1 cellular context compared by ENCODE assay signal in genomic region chr5:150542933-150543445, GRCh38.
A peak's percentile ranks its signal among the peaks of the same experiment; 100 is the strongest.
TF ChIP-seq lines count a peak whose summit lies in the region.

No MANE protein-coding gene starts in this region.

TF ChIP-seq in HepG2, 621 proteins besides CTCF, POLR2A, EP300 and RAD21 (continued from another document and continues in another):
- TF ChIP-seq ZNF513 (CRISPR knock-in tag; conservative IDR thresholded peaks at IDR 0.05) (no peak), THAP9 (CRISPR knock-in tag; IDR thresholded peaks at IDR 0.05; ENCODE audit: borderline replicate concordance) (peak; percentile 86; the same call in 1 of the 2 replicates), SKI (IDR thresholded peaks at IDR 0.05; ENCODE audit: partially characterized antibody) (peak; percentile 95), ZNF512 (CRISPR knock-in tag; IDR thresholded peaks at IDR 0.05) (no peak), TFE3 (CRISPR knock-in tag; IDR thresholded peaks at IDR 0.05) (peak; percentile 97), NR2F6 (IDR thresholded peaks at IDR 0.05) (peak; percentile 97), NR2F6 (CRISPR knock-in tag; IDR thresholded peaks at IDR 0.05) (peak; percentile 99), RELA (CRISPR knock-in tag; IDR thresholded peaks at IDR 0.05) (no peak), ZNF329 (CRISPR knock-in tag; IDR thresholded peaks at IDR 0.05; ENCODE audit: low read depth) (no peak), NFE2L1 (CRISPR knock-in tag; IDR thresholded peaks at IDR 0.05; ENCODE audit: borderline replicate concordance) (no peak), ZNF782 (CRISPR knock-in tag; IDR thresholded peaks at IDR 0.05; ENCODE audit: borderline replicate concordance) (0 out of 2 replicates have a peak, but pooled peaks have one; percentile 66), HINFP (CRISPR knock-in tag; IDR thresholded peaks at IDR 0.05; ENCODE audit: low read depth) (peak; percentile 91), NFYC (CRISPR knock-in tag; IDR thresholded peaks at IDR 0.05) (peak; percentile 14; the same call in 1 of the 2 replicates), PPARG (CRISPR knock-in tag; conservative IDR thresholded peaks at IDR 0.05) (peak; percentile 97), DMTF1 (CRISPR knock-in tag; IDR thresholded peaks at IDR 0.05) (no peak), HHEX (CRISPR knock-in tag; IDR thresholded peaks at IDR 0.05) (peak; percentile 92), BCLAF1 (IDR thresholded peaks at IDR 0.05) (no peak), ZNF256 (CRISPR knock-in tag; conservative IDR thresholded peaks at IDR 0.05) (0 out of 2 replicates have a peak, but pooled peaks have one; percentile 70), MLX (CRISPR knock-in tag; IDR thresholded peaks at IDR 0.05) (peak; percentile 96), ZNF552 (CRISPR knock-in tag; IDR thresholded peaks at IDR 0.05; ENCODE audit: borderline replicate concordance) (peak; percentile 98), ZNF589 (CRISPR knock-in tag; conservative IDR thresholded peaks at IDR 0.05) (peak; percentile 95), ETV5 (CRISPR knock-in tag; IDR thresholded peaks at IDR 0.05; ENCODE audit: borderline replicate concordance) (peak; percentile 100), ZBTB43 (CRISPR knock-in tag; conservative IDR thresholded peaks at IDR 0.05) (peak; percentile 95), NR3C1 (CRISPR knock-in tag; IDR thresholded peaks at IDR 0.05) (no peak), ZNF709 (CRISPR knock-in tag; IDR thresholded peaks at IDR 0.05) (peak; percentile 86), CBX2 (IDR thresholded peaks at IDR 0.05; ENCODE audit: low read depth, low read length) (no peak), CBX2 (CRISPR knock-in tag; IDR thresholded peaks at IDR 0.05; ENCODE audit: low read depth) (no peak), ZNF225 (CRISPR knock-in tag; IDR thresholded peaks at IDR 0.05) (no peak), TARDBP (CRISPR knock-in tag; IDR thresholded peaks at IDR 0.05) (peak; percentile 99), LBX2 (CRISPR knock-in tag; IDR thresholded peaks at IDR 0.05; ENCODE audit: borderline replicate concordance) (no peak), ZNF770 (CRISPR knock-in tag; IDR thresholded peaks at IDR 0.05) (peak; percentile 98), FOSL1 (CRISPR knock-in tag; IDR thresholded peaks at IDR 0.05; ENCODE audit: borderline replicate concordance) (peak; percentile 85; the same call in 1 of the 2 replicates), ATAD3A (CRISPR knock-in tag; IDR thresholded peaks at IDR 0.05) (no peak), HIVEP1 (CRISPR knock-in tag; IDR thresholded peaks at IDR 0.05) (peak; percentile 98), HOXA9 (CRISPR knock-in tag; IDR thresholded peaks at IDR 0.05; ENCODE audit: borderline replicate concordance) (no peak; the same call in 1 of the 2 replicates), ZNF547 (CRISPR knock-in tag; IDR thresholded peaks at IDR 0.05) (peak; percentile 89), ZNF343 (CRISPR knock-in tag; IDR thresholded peaks at IDR 0.05) (no peak), HNRNPUL1 (IDR thresholded peaks at IDR 0.05; ENCODE audit: low read depth, low read length) (no peak), ZNF234 (CRISPR knock-in tag; conservative IDR thresholded peaks at IDR 0.05) (peak; percentile 46; the same call in 1 of the 2 replicates), HMGA1 (CRISPR knock-in tag; conservative IDR thresholded peaks at IDR 0.05) (no peak), ZNF274 (CRISPR knock-in tag; IDR thresholded peaks at IDR 0.05) (peak; percentile 80), WIZ (CRISPR knock-in tag; IDR thresholded peaks at IDR 0.05) (no peak; the same call in 1 of the 2 replicates), ZBTB21 (CRISPR knock-in tag; IDR thresholded peaks at IDR 0.05) (peak; percentile 87), ZNF333 (CRISPR knock-in tag; IDR thresholded peaks at IDR 0.05; ENCODE audit: borderline replicate concordance) (no peak), KDM1A (CRISPR knock-in tag; IDR thresholded peaks at IDR 0.05) (peak; percentile 95), SOX6 (IDR thresholded peaks at IDR 0.05) (no peak), SOX6 (CRISPR knock-in tag; IDR thresholded peaks at IDR 0.05) (peak; percentile 98)
